ENCODE assay signal across 10 cellular contexts in the genomic region with DNA sequence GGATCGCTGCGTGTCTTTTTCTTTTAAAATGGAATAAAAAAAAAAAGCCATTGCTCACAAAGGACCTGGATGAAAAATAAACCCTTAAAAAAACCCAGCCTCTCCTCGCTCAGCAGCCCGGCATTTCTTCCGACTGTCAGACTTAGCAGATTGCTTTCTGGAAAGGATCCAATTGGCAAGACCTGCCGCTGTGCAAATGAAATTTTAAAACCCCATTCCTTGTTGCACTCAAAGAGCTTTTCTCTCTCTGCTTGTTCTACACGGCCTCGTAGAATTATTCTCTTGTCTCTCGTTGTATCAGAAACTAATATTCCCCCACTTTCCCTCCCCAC.
DNase-seq lines count a peak whose midpoint lies in the region; TF ChIP-seq lines count a peak whose summit lies in the region.
"Had no signal": no experiment of that assay in that cellular context is flagged by ENCODE, and none has a peak within 500 bp of the region (broad histone marks: within the 10 kb centered on the region; RNA-seq: fewer than 3 reads in every experiment).

No MANE protein-coding gene starts in this region.

- BruUV-seq in Calu3 (replicated peaks; lab: Mats Ljungman, UMichigan) (no TSS peak), Caco-2 (replicated peaks; lab: Mats Ljungman, UMichigan) (no TSS peak)

- H3K4me1 ChIP-seq in rectal smooth muscle tissue (ENCODE audit: control insufficient read depth, insufficient read depth, low read length) (peaks cover 2% of the 10 kb centered on the region), Caco-2 (no peaks in the 10 kb centered on the region)

- no peak overlapping the region for H3K4me3 Mint-ChIP-seq in Calu3 (ENCODE audit: low read depth, unreplicated experiment)
- no peak overlapping the region for H3K4me3 Mint-ChIP-seq in Caco-2 (ENCODE audit: unreplicated experiment)
- H3K4me3 Mint-ChIP-seq in endothelial cell (ENCODE audit: unreplicated experiment), result no peak overlapping the region
- H3K4me3 Mint-ChIP-seq: activated CD8-positive, alpha-beta T cell treated with anti-CD3 and anti-CD28 coated beads, Interleukin-2, amount 10 ng/mL, durations not matched to agents 7 days and 5 days had no signal

- no peaks in the 10 kb centered on the region for H3K9me3 ChIP-seq in Caco-2

- DNase-seq in LNCaP clone FGC (ENCODE audit: low read depth) (peak; percentile 22), NCI-H446 treated with DMSO at 0.1 percent for 48 hours (lab: John Stamatoyannopoulos, UW) (peak; percentile 53), fibroblast of pulmonary artery (ENCODE audit: low read depth) (peak; percentile 51), Calu3 (no peak), Caco-2 (no peak), ACHN (no peak), endothelial cell (ENCODE audit: low spot score) (no peak)
- DNase-seq: activated CD8-positive, alpha-beta T cell treated with anti-CD3 and anti-CD28 coated beads, Interleukin-2, amount 10 ng/mL, durations not matched to agents 7 days and 5 days; central memory CD4-positive, alpha-beta T cell had no signal

- H3K27me3 Mint-ChIP-seq in Calu3 (ENCODE audit: unreplicated experiment), result peaks cover 88% of the 10 kb centered on the region
- H3K27me3 Mint-ChIP-seq in Caco-2 (ENCODE audit: insufficient read depth, unreplicated experiment), result peaks cover 3% of the 10 kb centered on the region
- no peaks in the 10 kb centered on the region for H3K27me3 Mint-ChIP-seq in endothelial cell (ENCODE audit: unreplicated experiment)

- no peak overlapping the region for H3K9ac ChIP-seq in rectal smooth muscle tissue (ENCODE audit: low read length)

- H3K4me3 ChIP-seq in LNCaP clone FGC (ENCODE audit: low read depth, low read length), result no peak overlapping the region
- H3K4me3 ChIP-seq in fibroblast of pulmonary artery (replicated peaks; ENCODE audit: low read depth, low read length), result no peak overlapping the region
- peak overlapping the region; percentile 6 for H3K4me3 ChIP-seq in rectal smooth muscle tissue (ENCODE audit: low read length)
- no peak overlapping the region for H3K4me3 ChIP-seq in Caco-2 (ENCODE audit: low read depth, low read length)

- no peak for TF ChIP-seq CTCF in LNCaP clone FGC (IDR thresholded peaks at IDR 0.05; ENCODE audit: control insufficient read depth, extremely low read depth, insufficient read depth)
- no peak for TF ChIP-seq CTCF in fibroblast of pulmonary artery (IDR thresholded peaks at IDR 0.05; ENCODE audit: low read length, missing control alignments)
- TF ChIP-seq CTCF in Calu3 (IDR thresholded peaks at IDR 0.05; ENCODE audit: unreplicated experiment), result no peak
- no peak for TF ChIP-seq CTCF in Caco-2 (IDR thresholded peaks at IDR 0.05; ENCODE audit: insufficient read depth in 1 of 2, low read depth in 1 of 2, low read length in 1 of 2, severe bottlenecking in 1 of 2, unreplicated experiment in 1 of 2)
- TF ChIP-seq CTCF in endothelial cell (IDR thresholded peaks at IDR 0.05; ENCODE audit: unreplicated experiment), result no peak

- in situ Hi-C loops in ACHN (cut with HindIII; ENCODE audit: low pct_ligation_motif_present, low pct_unique_long_range_greater_than_20kb, low sequenced_read_pairs), result no loop called here

- H3K27me3 ChIP-seq in rectal smooth muscle tissue (ENCODE audit: control insufficient read depth, insufficient read depth, low read length) (no peaks in the 10 kb centered on the region), Caco-2 (replicated peaks; ENCODE audit: control insufficient read depth, insufficient read depth, low read length) (no peaks in the 10 kb centered on the region)

- H3K36me3 Mint-ChIP-seq in Calu3 (ENCODE audit: insufficient read depth, unreplicated experiment) (no peaks in the 10 kb centered on the region), Caco-2 (ENCODE audit: insufficient read depth, unreplicated experiment) (no peaks in the 10 kb centered on the region), endothelial cell (ENCODE audit: low read depth, unreplicated experiment) (no peaks in the 10 kb centered on the region)

- H3K27ac ChIP-seq in rectal smooth muscle tissue (ENCODE audit: low read depth, low read length), result no peak overlapping the region

- H3K4me1 Mint-ChIP-seq in Calu3 (ENCODE audit: low read depth, unreplicated experiment) (no peaks in the 10 kb centered on the region), Caco-2 (ENCODE audit: low read depth, unreplicated experiment) (no peaks in the 10 kb centered on the region), endothelial cell (ENCODE audit: unreplicated experiment) (no peaks in the 10 kb centered on the region)

- H3K9me3 Mint-ChIP-seq in Calu3 (ENCODE audit: low read depth, unreplicated experiment) (no peaks in the 10 kb centered on the region), Caco-2 (ENCODE audit: unreplicated experiment) (no peaks in the 10 kb centered on the region), endothelial cell (ENCODE audit: unreplicated experiment) (no peaks in the 10 kb centered on the region)

- POLR2A ChIA-PET in Caco-2 (lab: Charles Lee), result no interaction called here

- H3K36me3 ChIP-seq in rectal smooth muscle tissue (ENCODE audit: control insufficient read depth, insufficient read depth, low read length) (no peaks in the 10 kb centered on the region), Caco-2 (ENCODE audit: control insufficient read depth, insufficient read depth, low read length) (no peaks in the 10 kb centered on the region)

- no peak overlapping the region for H3K27ac Mint-ChIP-seq in Calu3 (ENCODE audit: unreplicated experiment)
- no peak overlapping the region for H3K27ac Mint-ChIP-seq in Caco-2 (ENCODE audit: unreplicated experiment)
- no peak overlapping the region for H3K27ac Mint-ChIP-seq in endothelial cell (ENCODE audit: unreplicated experiment)
- H3K27ac Mint-ChIP-seq: activated CD8-positive, alpha-beta T cell treated with anti-CD3 and anti-CD28 coated beads, Interleukin-2, amount 10 ng/mL, durations not matched to agents 7 days and 5 days had no signal

- CTCF ChIA-PET in Calu3 (lab: Charles Lee) (no interaction called here), Caco-2 (lab: Charles Lee) (no interaction called here)

- intact Hi-C loops in Calu3 (cut with micrococcal nuclease; ENCODE audit: unreplicated experiment), result no loop called here
- intact Hi-C loops in Caco-2 (cut with micrococcal nuclease; ENCODE audit: unreplicated experiment), result no loop called here

Comparison
In these comparisons a context has a peak if more than half of its experiments do, and no peak if none do; other contexts are left out.
1. DNase-seq: peak in LNCaP clone FGC (single experiment), NCI-H446 treated with DMSO at 0.1 percent for 48 hours (single experiment) and fibroblast of pulmonary artery (single experiment); none in Calu3 (single experiment), Caco-2 (0 of 2), ACHN (single experiment) and endothelial cell (single experiment).